In the genomic region with DNA sequence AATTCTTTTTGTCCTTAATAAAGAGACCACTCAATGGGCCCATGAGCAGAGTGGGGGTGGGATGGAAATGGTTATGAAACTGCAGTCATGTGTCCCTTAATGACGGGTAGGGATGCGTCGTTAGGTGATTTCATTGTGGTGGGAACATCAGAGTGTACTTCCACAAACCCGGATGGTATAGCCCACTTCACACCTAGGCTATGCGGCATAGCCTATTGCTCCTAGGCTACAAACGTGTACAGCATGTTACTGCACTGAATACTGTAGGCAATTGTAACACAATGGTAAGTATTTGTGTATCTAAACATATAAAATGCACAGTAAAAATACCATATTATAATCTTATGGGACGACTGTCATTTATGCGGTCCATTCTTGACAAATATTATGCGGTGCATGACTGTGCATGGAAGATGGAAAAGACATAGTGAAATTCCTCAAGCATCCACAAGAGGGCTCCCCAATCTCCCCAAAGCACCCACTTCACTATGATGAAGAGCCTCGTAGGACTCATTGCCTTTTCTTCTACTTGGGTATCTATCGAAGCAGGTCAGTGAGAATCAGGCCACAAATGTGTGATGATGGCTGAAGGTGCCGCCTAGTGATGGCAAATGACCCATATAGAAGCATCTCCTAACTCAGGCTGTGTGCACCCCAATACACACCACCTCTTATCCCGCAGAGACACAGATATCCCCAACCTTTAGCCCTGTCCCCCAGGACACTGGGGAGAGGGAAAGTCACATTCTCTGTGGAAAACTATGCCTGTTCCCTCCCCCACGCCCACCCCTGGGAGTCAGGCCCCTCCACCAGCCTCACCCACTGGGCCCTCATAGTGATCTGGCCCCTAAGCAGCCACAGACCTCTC, we compare ENCODE assay signal across 10 cellular contexts. TPM values are rescaled to one million over a fixed set of nuclear protein-coding genes. Genes with fewer than 3 reads are reported as not detected.
DNase-seq lines count a peak whose midpoint lies in the region; ATAC-seq and TF ChIP-seq lines count a peak whose summit lies in the region.
"Had no signal": no experiment of that assay in that cellular context is flagged by ENCODE, and none has a peak within 500 bp of the region (broad histone marks: within the 10 kb centered on the region; RNA-seq: fewer than 3 reads in every experiment).

No MANE protein-coding gene starts in this region.

- intact Hi-C loops in CD4-positive, alpha-beta T cell (cut with DNase I, micrococcal nuclease): loop anchor here (1.0 to 5.0 kb wide), 5 partner anchors 26 to 841 kb away; partner anchors contain the start of gene HOXB8 (in 1 of the 2)
- intact Hi-C loops in spleen (cut with DNase I; ENCODE audit: low total_unique reads): no loop called here

- DNase-seq in CD4-positive, alpha-beta T cell: peak in 3 of 10 experiments; percentile 12 to 25 (median 21)
- DNase-seq in GM19240 (ENCODE audit: insufficient read length, low spot score) (peak; percentile 39), NCI-H526 treated with DMSO at 0.1 percent for 48 hours (lab: John Stamatoyannopoulos, UW) (peak; percentile 51), globus pallidus (ENCODE audit: low spot score) (peak; percentile 15), spleen (no peak), C1 segment of cervical spinal cord (lab: John Stamatoyannopoulos, UW) (no peak)
- peak; percentile 25 for DNase-seq in activated T-cell treated with anti-CD3 and anti-CD28 coated beads, Interleukin-2, amount 50 U/mL, for 4 hours

- 36 to 51% (median 46%) methylated on average over 14 of the region's 14 CpGs for WGBS in spleen, 5 donors

- no peaks in the 10 kb centered on the region for H3K9me3 ChIP-seq in CD4-positive, alpha-beta T cell (ENCODE audit: control insufficient read depth, low read length)
- peaks cover 0 to 7% (median 5%) of the 10 kb centered on the region in 8 donors for H3K9me3 ChIP-seq in spleen

- TF ChIP-seq POLR2A in spleen (IDR thresholded peaks at IDR 0.05): no peak

- peak; percentile 86 for TF ChIP-seq CTCF in CD4-positive, alpha-beta T cell (IDR thresholded peaks at IDR 0.05)
- peak; percentile 59 to 77 (median 73) for TF ChIP-seq CTCF in spleen (IDR thresholded peaks at IDR 0.05 in 8 of 11, conservative IDR thresholded peaks at IDR 0.05 in 3 of 11)

- H3K27ac ChIP-seq in CD4-positive, alpha-beta T cell (ENCODE audit: low read depth, low read length): no peak overlapping the region
- no peak overlapping the region for H3K27ac ChIP-seq in spleen
- H3K27ac ChIP-seq: SK-N-MC, skin epidermis had no signal

- POLR2A ChIA-PET in CD4-positive, alpha-beta T cell (lab: Charles Lee): no interaction called here

- H3K9me3 Mint-ChIP-seq in CD4-positive, alpha-beta T cell: no peaks in the 10 kb centered on the region
- no peaks in the 10 kb centered on the region for H3K9me3 Mint-ChIP-seq in activated T-cell treated with anti-CD3 and anti-CD28 coated beads, Interleukin-2, amount 50 U/mL, for 4 hours

- no peak overlapping the region for H3K4me3 Mint-ChIP-seq in CD4-positive, alpha-beta T cell
- no peak overlapping the region for H3K4me3 Mint-ChIP-seq in activated T-cell treated with anti-CD3 and anti-CD28 coated beads, Interleukin-2, amount 50 U/mL, for 4 hours

- H3K27ac Mint-ChIP-seq in CD4-positive, alpha-beta T cell: no peak overlapping the region

- peaks cover 4% of the 10 kb centered on the region for H3K4me1 Mint-ChIP-seq in CD4-positive, alpha-beta T cell (ENCODE audit: low read depth)
- peaks cover 3% of the 10 kb centered on the region for H3K4me1 Mint-ChIP-seq in activated T-cell treated with anti-CD3 and anti-CD28 coated beads, Interleukin-2, amount 50 U/mL, for 4 hours (ENCODE audit: low read depth)

- peaks cover 27% of the 10 kb centered on the region for H3K27me3 ChIP-seq in CD4-positive, alpha-beta T cell (ENCODE audit: control insufficient read depth, insufficient read depth, low read length)
- H3K27me3 ChIP-seq in spleen (replicated peaks in 1 of 7): peaks cover 0 to 78% (median 24%) of the 10 kb centered on the region in 7 donors

- H3K4me1 ChIP-seq in spleen: peaks cover 0 to 4% (median 0%) of the 10 kb centered on the region in 6 donors

- H3K27me3 Mint-ChIP-seq in CD4-positive, alpha-beta T cell: peaks cover 69% of the 10 kb centered on the region
- peaks cover 37% of the 10 kb centered on the region for H3K27me3 Mint-ChIP-seq in activated T-cell treated with anti-CD3 and anti-CD28 coated beads, Interleukin-2, amount 50 U/mL, for 4 hours (ENCODE audit: low read depth)

- ATAC-seq in CD4-positive, alpha-beta T cell (ENCODE audit: poor library complexity): peak; percentile 89
- ATAC-seq in activated T-cell treated with anti-CD3 and anti-CD28 coated beads, Interleukin-2, amount 50 U/mL, for 4 hours: peak; percentile 86
- no peak for ATAC-seq in GM18907 (IDR thresholded peaks at IDR 0.05; ENCODE audit: unreplicated experiment)

- no peaks in the 10 kb centered on the region for H3K36me3 Mint-ChIP-seq in CD4-positive, alpha-beta T cell (ENCODE audit: low read depth)
- no peaks in the 10 kb centered on the region for H3K36me3 Mint-ChIP-seq in activated T-cell treated with anti-CD3 and anti-CD28 coated beads, Interleukin-2, amount 50 U/mL, for 4 hours (ENCODE audit: insufficient read depth)

- no peak overlapping the region for H3K4me3 ChIP-seq in spleen
- H3K4me3 ChIP-seq: SK-N-MC, skin epidermis had no signal

- H3K36me3 ChIP-seq in spleen: no peaks in the 10 kb centered on the region

- CTCF ChIA-PET in CD4-positive, alpha-beta T cell (lab: Charles Lee): interaction anchor here (1.0 kb wide), 1 partner anchor 22 kb away, joined by 3 read pairs; no protein-coding TSS in a partner anchor

RNA-seq across cellular contexts. Expression of gene TBX21, which starts 43.5 kb away (rescaled TPM):
- total RNA-seq in CD4-positive, alpha-beta T cell: 10 to 100 TPM; 10.6 to 12.3 TPM
- 100 to 1,000 TPM in 2 of 3 donors, 10 to 100 TPM in 1; 77.8 to 111 (median 101) TPM for total RNA-seq in activated T-cell treated with anti-CD3 and anti-CD28 coated beads, Interleukin-2, amount 50 U/mL, for 4 hours
- total RNA-seq in spleen: 10 to 100 TPM; 10.4 to 21.7 (median 12.2) TPM
- 1 to 10 TPM; 2.6 to 8.3 (median 3.8) TPM for polyA plus RNA-seq in spleen

RNA-seq across cellular contexts. Expression of gene OSBPL7, which starts 45.0 kb away (rescaled TPM):
- 10 to 100 TPM; 30.1 to 30.8 TPM for total RNA-seq in CD4-positive, alpha-beta T cell
- total RNA-seq in activated T-cell treated with anti-CD3 and anti-CD28 coated beads, Interleukin-2, amount 50 U/mL, for 4 hours: 1 to 10 TPM; 8.1 to 9.3 (median 9.0) TPM
- total RNA-seq in spleen: 10 to 100 TPM; 17.3 to 33.3 (median 23.0) TPM
- 10 to 100 TPM in 2 of 3 donors, 1 to 10 TPM in 1; 7.7 to 17.7 (median 10.7) TPM for polyA plus RNA-seq in spleen

RNA-seq across cellular contexts. Expression of gene MRPL10, which starts 54.8 kb away (rescaled TPM):
- 10 to 100 TPM; 49.0 to 51.4 TPM for total RNA-seq in CD4-positive, alpha-beta T cell
- total RNA-seq in activated T-cell treated with anti-CD3 and anti-CD28 coated beads, Interleukin-2, amount 50 U/mL, for 4 hours: 10 to 100 TPM; 56.6 to 62.1 (median 58.6) TPM
- 10 to 100 TPM; 24.4 to 46.1 (median 32.2) TPM for total RNA-seq in spleen
- 10 to 100 TPM; 27.2 to 42.3 (median 36.2) TPM for polyA plus RNA-seq in spleen

RNA-seq across cellular contexts. Expression of gene LRRC46, which starts 54.9 kb away (rescaled TPM):
- total RNA-seq in CD4-positive, alpha-beta T cell: under 1 TPM; 0.42 to 0.85 TPM
- under 1 TPM; 0.27 to 0.63 (median 0.29) TPM for total RNA-seq in activated T-cell treated with anti-CD3 and anti-CD28 coated beads, Interleukin-2, amount 50 U/mL, for 4 hours
- 1 to 10 TPM in 3 of 7 donors, under 1 TPM in 4; 0.42 to 1.3 (median 0.66) TPM for total RNA-seq in spleen
- 1 to 10 TPM; 1.0 to 1.4 (median 1.2) TPM for polyA plus RNA-seq in spleen

Comparison
In these comparisons a context has a peak if more than half of its experiments do, and no peak if none do; other contexts are left out.
1. DNase-seq: peak in GM19240 (single experiment), NCI-H526 treated with DMSO at 0.1 percent for 48 hours (single experiment), activated T-cell treated with anti-CD3 and anti-CD28 coated beads, Interleukin-2, amount 50 U/mL, for 4 hours (single experiment) and globus pallidus (single experiment); none in spleen (single experiment) and C1 segment of cervical spinal cord (0 of 14).